In genomic region chr17:35082073-35082657, GRCh38 we compare ENCODE assay signal across 9 cellular contexts. TPM values are rescaled to one million over a fixed set of nuclear protein-coding genes. Genes with fewer than 3 reads are reported as not detected.
DNase-seq lines count a peak whose midpoint lies in the region; ATAC-seq, FAIRE-seq and TF ChIP-seq lines count a peak whose summit lies in the region.
"Had no signal": no experiment of that assay in that cellular context is flagged by ENCODE, and none has a peak within 500 bp of the region (broad histone marks: within the 10 kb centered on the region; RNA-seq: fewer than 3 reads in every experiment).

No MANE protein-coding gene starts in this region.

- FAIRE-seq in bronchial epithelial cell (lab: Jason Lieb, UNC) = no peak

- no peak for TF ChIP-seq CTCF in bronchial epithelial cell (IDR thresholded peaks at IDR 0.05; ENCODE audit: insufficient read depth, low read length, severe bottlenecking)

- H3K4me3 ChIP-seq in bronchial epithelial cell (ENCODE audit: low read depth, low read length) = no peak overlapping the region
- H3K4me3 ChIP-seq: right lobe of liver had no signal

- H3K36me3 ChIP-seq in bronchial epithelial cell (ENCODE audit: control insufficient read depth, insufficient read depth, low read length) = no peaks in the 10 kb centered on the region
- H3K36me3 ChIP-seq: right lobe of liver had no signal

- H3K27me3 ChIP-seq in bronchial epithelial cell (ENCODE audit: control insufficient read depth, insufficient read depth, low read length) = no peaks in the 10 kb centered on the region
- H3K27me3 ChIP-seq: right lobe of liver had no signal

- DNase-seq in NCI-H2081 (lab: John Stamatoyannopoulos, UW) (peak; percentile 43 to 82), NCI-H2081 treated with DMSO at 0.1 percent for 48 hours (lab: John Stamatoyannopoulos, UW) (no peak), NCI-H2196 (lab: John Stamatoyannopoulos, UW; ENCODE audit: unreplicated experiment) (peak; percentile 57), bronchial epithelial cell (ENCODE audit: low read depth) (peak; percentile 92), renal cortical epithelial cell (ENCODE audit: low read depth) (peak; percentile 87), islet precursor cell (no peak), midbrain (lab: John Stamatoyannopoulos, UW) (no peak)
- DNase-seq: right lobe of liver had no signal

- ATAC-seq in GM21529 (IDR thresholded peaks at IDR 0.05; ENCODE audit: unreplicated experiment) = no peak

RNA-seq across cellular contexts. Expression of gene RFFL, which starts 18.7 kb away (rescaled TPM):
- total RNA-seq in bronchial epithelial cell = 8.4 and 20.1 TPM in 2 replicates
- 6.8 and 20.7 TPM in 2 replicates for total RNA-seq in renal cortical epithelial cell

RNA-seq across cellular contexts. Expression of gene RAD51D, which starts 37.5 kb away (rescaled TPM):
- total RNA-seq in bronchial epithelial cell (1.4 and 2.4 TPM in 2 replicates), renal cortical epithelial cell (7.8 and 8.8 TPM in 2 replicates)

RNA-seq across cellular contexts. Expression of gene FNDC8, which starts 39.2 kb away (rescaled TPM):
- not detected in 2 replicates for total RNA-seq in bronchial epithelial cell
- not detected in 2 replicates for total RNA-seq in renal cortical epithelial cell
- total RNA-seq: right lobe of liver had no signal

RNA-seq across cellular contexts. Expression of gene NLE1, which starts 59.9 kb away (rescaled TPM):
- total RNA-seq in bronchial epithelial cell (10.2 and 32.4 TPM in 2 replicates), renal cortical epithelial cell (18.2 and 28.8 TPM in 2 replicates)

Comparison
In these comparisons a context has a peak if more than half of its experiments do, and no peak if none do; other contexts are left out.
1. DNase-seq: peak in NCI-H2081 (2 of 2), NCI-H2196 (single experiment), bronchial epithelial cell (single experiment) and renal cortical epithelial cell (single experiment); none in NCI-H2081 treated with DMSO at 0.1 percent for 48 hours (single experiment), islet precursor cell (single experiment) and midbrain (single experiment).